Comparison of ENCODE assay signal across 20 cellular contexts in genomic region chr3:12401208-12401607, GRCh38.
DNase-seq lines count a peak whose midpoint lies in the region; ATAC-seq, FAIRE-seq and TF ChIP-seq lines count a peak whose summit lies in the region.
"Had no signal": no experiment of that assay in that cellular context is flagged by ENCODE, and none has a peak within 500 bp of the region (broad histone marks: within the 10 kb centered on the region; RNA-seq: fewer than 3 reads in every experiment).

No MANE protein-coding gene starts in this region.

- H3K4me3 ChIP-seq in astrocyte (ENCODE audit: insufficient read depth, low read depth, low read length) (no peak overlapping the region), GM23338 (no peak overlapping the region)
- H3K4me3 ChIP-seq: MG63, psoas muscle, SK-N-MC, testis had no signal

- H3K4me1 Mint-ChIP-seq in Calu3 (ENCODE audit: low read depth, unreplicated experiment) (peaks cover 61% of the 10 kb centered on the region), IgD-negative memory B cell (peaks cover 18 to 27% (median 26%) of the 10 kb centered on the region in 3 donors), astrocyte (ENCODE audit: low read depth, unreplicated experiment) (peaks cover 27% of the 10 kb centered on the region), GM23338 (no peaks in the 10 kb centered on the region)
- peaks cover 8% of the 10 kb centered on the region for H3K4me1 Mint-ChIP-seq in stimulated activated effector memory CD8-positive, alpha-beta T cell treated with anti-CD3 and anti-CD28 coated beads, Interleukin-12 subunit alpha, Interleukin-12 subunit beta, amount 100 ng/mL, for 72 hours
- H3K4me1 Mint-ChIP-seq: activated CD8-positive, alpha-beta memory T cell treated with anti-CD3 and anti-CD28 coated beads, Interleukin-2, amount 10 ng/mL, durations not matched to agents 7 days and 5 days had no signal

- H3K27me3 Mint-ChIP-seq in Calu3 (ENCODE audit: unreplicated experiment), result no peaks in the 10 kb centered on the region
- H3K27me3 Mint-ChIP-seq in IgD-negative memory B cell, result no peaks in the 10 kb centered on the region
- H3K27me3 Mint-ChIP-seq in astrocyte (ENCODE audit: low read depth, unreplicated experiment), result no peaks in the 10 kb centered on the region
- H3K27me3 Mint-ChIP-seq in GM23338 (ENCODE audit: insufficient read depth, low read depth, poor library complexity), result no peaks in the 10 kb centered on the region

- peak overlapping the region; percentile 42 for H3K4me2 ChIP-seq in astrocyte (ENCODE audit: low read length)
- H3K4me2 ChIP-seq in GM23338, result no peak overlapping the region

- no peak for FAIRE-seq in astrocyte (lab: Jason Lieb, UNC)
- FAIRE-seq: G401.6 had no signal

- no peak for DNase-seq in Calu3
- no peak for DNase-seq in astrocyte (ENCODE audit: low read depth)
- no peak for DNase-seq in stimulated activated effector memory CD8-positive, alpha-beta T cell treated with anti-CD3 and anti-CD28 coated beads, Interleukin-12 subunit alpha, Interleukin-12 subunit beta, amount 100 ng/mL, for 72 hours (ENCODE audit: low spot score in 2 of 2)
- DNase-seq in NCI-H1105 treated with DMSO at 0.1 percent for 48 hours (lab: John Stamatoyannopoulos, UW), result no peak
- DNase-seq in NCI-H510A (lab: John Stamatoyannopoulos, UW), result no peak
- no peak for DNase-seq in GM23338 (ENCODE audit: low spot score)
- DNase-seq: activated CD4-positive, alpha-beta T cell treated with anti-CD3 and anti-CD28 coated beads, Interleukin-2, amount 50 U/mL, for 1 hour; activated CD8-positive, alpha-beta memory T cell treated with anti-CD3 and anti-CD28 coated beads, Interleukin-2, amount 10 ng/mL, durations not matched to agents 7 days and 5 days; DMS53; MG63; NCI-H146; NCI-H524 treated with DMSO at 0.1 percent for 48 hours; psoas muscle; testis had no signal

- no peaks in the 10 kb centered on the region for H3K9me3 ChIP-seq in astrocyte (ENCODE audit: insufficient read depth, low read depth, low read length)
- H3K9me3 ChIP-seq: MG63, neutrophil, psoas muscle, testis had no signal

- intact Hi-C loops in Calu3 (cut with micrococcal nuclease; ENCODE audit: unreplicated experiment), result no loop called here

- peaks cover 14% of the 10 kb centered on the region for H3K4me1 ChIP-seq in astrocyte (ENCODE audit: insufficient read depth, low read length)
- no peaks in the 10 kb centered on the region for H3K4me1 ChIP-seq in GM23338 (ENCODE audit: insufficient read depth)
- H3K4me1 ChIP-seq: psoas muscle, testis had no signal

- no peaks in the 10 kb centered on the region for H3F3A ChIP-seq in GM23338 (replicated peaks; ENCODE audit: low read depth)

- H4K20me1 ChIP-seq in astrocyte (ENCODE audit: insufficient read depth, low read length) (no peaks in the 10 kb centered on the region), GM23338 (replicated peaks; ENCODE audit: insufficient read depth) (no peaks in the 10 kb centered on the region)

- CTCF ChIA-PET in Calu3 (lab: Charles Lee), result no interaction called here

- H3K27me3 ChIP-seq in astrocyte (ENCODE audit: insufficient read depth, low read length) (no peaks in the 10 kb centered on the region), GM23338 (ENCODE audit: insufficient read depth) (no peaks in the 10 kb centered on the region)
- H3K27me3 ChIP-seq: MG63, testis had no signal

- H3K9me3 Mint-ChIP-seq in Calu3 (ENCODE audit: low read depth, unreplicated experiment) (no peaks in the 10 kb centered on the region), IgD-negative memory B cell (no peaks in the 10 kb centered on the region), astrocyte (ENCODE audit: unreplicated experiment) (no peaks in the 10 kb centered on the region), GM23338 (no peaks in the 10 kb centered on the region)
- no peaks in the 10 kb centered on the region for H3K9me3 Mint-ChIP-seq in stimulated activated effector memory CD8-positive, alpha-beta T cell treated with anti-CD3 and anti-CD28 coated beads, Interleukin-12 subunit alpha, Interleukin-12 subunit beta, amount 100 ng/mL, for 72 hours
- H3K9me3 Mint-ChIP-seq: activated T-helper 1 cell treated with anti-CD3 and anti-CD28 coated beads, Interleukin-12 subunit alpha, Interleukin-12 subunit beta, Interleukin-2, Interleukin-4 antibody, amounts not matched to agents 30 ng/mL and 10 ng/mL and 1 ng/mL, durations not matched to agents 14 hours and 24 hours and 36 hours had no signal

- H3K9me2 ChIP-seq in GM23338 (ENCODE audit: insufficient read depth), result no peaks in the 10 kb centered on the region

- peak overlapping the region; percentile 78 for H3K27ac Mint-ChIP-seq in Calu3 (ENCODE audit: unreplicated experiment)
- H3K27ac Mint-ChIP-seq in IgD-negative memory B cell, result no peak overlapping the region
- H3K27ac Mint-ChIP-seq in astrocyte (ENCODE audit: unreplicated experiment), result peak overlapping the region; percentile 36
- H3K27ac Mint-ChIP-seq in stimulated activated effector memory CD8-positive, alpha-beta T cell treated with anti-CD3 and anti-CD28 coated beads, Interleukin-12 subunit alpha, Interleukin-12 subunit beta, amount 100 ng/mL, for 72 hours, result no peak overlapping the region
- H3K27ac Mint-ChIP-seq in GM23338, result no peak overlapping the region
- H3K27ac Mint-ChIP-seq: activated CD8-positive, alpha-beta memory T cell treated with anti-CD3 and anti-CD28 coated beads, Interleukin-2, amount 10 ng/mL, durations not matched to agents 7 days and 5 days; activated naive CD8-positive, alpha-beta T cell; activated T-helper 1 cell treated with anti-CD3 and anti-CD28 coated beads, Interleukin-12 subunit alpha, Interleukin-12 subunit beta, Interleukin-2, Interleukin-4 antibody, amounts not matched to agents 30 ng/mL and 10 ng/mL and 1 ng/mL, durations not matched to agents 14 hours and 24 hours and 36 hours had no signal

- H3K79me2 ChIP-seq in astrocyte (ENCODE audit: insufficient read depth, low read length) (no peaks in the 10 kb centered on the region), GM23338 (replicated peaks; ENCODE audit: insufficient read depth) (no peaks in the 10 kb centered on the region)

- H2AFZ ChIP-seq in astrocyte (ENCODE audit: low read depth, low read length) (no peak overlapping the region), GM23338 (no peak overlapping the region)

- H3K36me3 Mint-ChIP-seq in Calu3 (ENCODE audit: insufficient read depth, unreplicated experiment), result peaks cover 26% of the 10 kb centered on the region
- no peaks in the 10 kb centered on the region for H3K36me3 Mint-ChIP-seq in IgD-negative memory B cell
- peaks cover 2% of the 10 kb centered on the region for H3K36me3 Mint-ChIP-seq in astrocyte (ENCODE audit: low read depth, unreplicated experiment)
- no peaks in the 10 kb centered on the region for H3K36me3 Mint-ChIP-seq in stimulated activated effector memory CD8-positive, alpha-beta T cell treated with anti-CD3 and anti-CD28 coated beads, Interleukin-12 subunit alpha, Interleukin-12 subunit beta, amount 100 ng/mL, for 72 hours
- no peaks in the 10 kb centered on the region for H3K36me3 Mint-ChIP-seq in GM23338 (ENCODE audit: low read depth)
- H3K36me3 Mint-ChIP-seq: activated naive CD8-positive, alpha-beta T cell had no signal

- H3K9ac ChIP-seq in astrocyte (ENCODE audit: low read length), result peak overlapping the region; percentile 9

- no peak overlapping the region for H3K4me3 Mint-ChIP-seq in Calu3 (ENCODE audit: low read depth, unreplicated experiment)
- peak overlapping the region in 3 of 4 donors; percentile 28 to 84 (median 65) for H3K4me3 Mint-ChIP-seq in IgD-negative memory B cell
- H3K4me3 Mint-ChIP-seq in astrocyte (ENCODE audit: unreplicated experiment), result no peak overlapping the region
- H3K4me3 Mint-ChIP-seq in stimulated activated effector memory CD8-positive, alpha-beta T cell treated with anti-CD3 and anti-CD28 coated beads, Interleukin-12 subunit alpha, Interleukin-12 subunit beta, amount 100 ng/mL, for 72 hours, result no peak overlapping the region
- no peak overlapping the region for H3K4me3 Mint-ChIP-seq in GM23338
- H3K4me3 Mint-ChIP-seq: activated CD8-positive, alpha-beta memory T cell treated with anti-CD3 and anti-CD28 coated beads, Interleukin-2, amount 10 ng/mL, durations not matched to agents 7 days and 5 days; activated naive CD8-positive, alpha-beta T cell; activated T-helper 1 cell treated with anti-CD3 and anti-CD28 coated beads, Interleukin-12 subunit alpha, Interleukin-12 subunit beta, Interleukin-2, Interleukin-4 antibody, amounts not matched to agents 30 ng/mL and 10 ng/mL and 1 ng/mL, durations not matched to agents 14 hours and 24 hours and 36 hours had no signal

- peak; percentile 37 for ATAC-seq in stimulated activated effector memory CD8-positive, alpha-beta T cell treated with anti-CD3 and anti-CD28 coated beads, Interleukin-12 subunit alpha, Interleukin-12 subunit beta, amount 100 ng/mL, for 72 hours
- ATAC-seq in GM23338, result no peak
- ATAC-seq: activated CD8-positive, alpha-beta memory T cell treated with anti-CD3 and anti-CD28 coated beads, Interleukin-2, amount 10 ng/mL, durations not matched to agents 7 days and 5 days; psoas muscle had no signal

- H3K36me3 ChIP-seq in astrocyte (ENCODE audit: insufficient read depth, low read length) (no peaks in the 10 kb centered on the region), GM23338 (ENCODE audit: insufficient read depth) (no peaks in the 10 kb centered on the region)
- H3K36me3 ChIP-seq: MG63, neutrophil had no signal

- BruUV-seq in Calu3 (replicated peaks; lab: Mats Ljungman, UMichigan), result no TSS peak

- peak overlapping the region; percentile 41 for H3K27ac ChIP-seq in astrocyte (ENCODE audit: low read depth, low read length)
- H3K27ac ChIP-seq in GM23338 (ENCODE audit: low read depth), result no peak overlapping the region
- H3K27ac ChIP-seq: neutrophil, psoas muscle, SK-N-MC, testis had no signal

- TF ChIP-seq CTCF in Calu3 (IDR thresholded peaks at IDR 0.05; ENCODE audit: unreplicated experiment) (no peak), astrocyte (IDR thresholded peaks at IDR 0.05; ENCODE audit: insufficient read depth, low read depth, low read length) (no peak), GM23338 (conservative IDR thresholded peaks at IDR 0.05; ENCODE audit: low read depth in 2 of 2) (no peak)

TF ChIP-seq in GM23338, 12 proteins besides CTCF, POLR2A, EP300 and RAD21 (continues in another document):
- TF ChIP-seq POLR2AphosphoS5 (IDR thresholded peaks at IDR 0.05; ENCODE audit: low read depth), result no peak

Comparison
In these comparisons a context has a peak if more than half of its experiments do, and no peak if none do; other contexts are left out.
1. H3K27ac Mint-ChIP-seq: peak in Calu3 (single experiment) and astrocyte (single experiment); none in IgD-negative memory B cell (0 of 3), stimulated activated effector memory CD8-positive, alpha-beta T cell treated with anti-CD3 and anti-CD28 coated beads, Interleukin-12 subunit alpha, Interleukin-12 subunit beta, amount 100 ng/mL, for 72 hours (single experiment) and GM23338 (single experiment).
2. H3K4me3 Mint-ChIP-seq: peak in IgD-negative memory B cell (3 of 4); none in Calu3 (single experiment), astrocyte (single experiment), stimulated activated effector memory CD8-positive, alpha-beta T cell treated with anti-CD3 and anti-CD28 coated beads, Interleukin-12 subunit alpha, Interleukin-12 subunit beta, amount 100 ng/mL, for 72 hours (single experiment) and GM23338 (single experiment).